1 cellular context compared by ENCODE assay signal in genomic region chr16:88811600-88811849, GRCh38.
TF ChIP-seq lines count a peak whose summit lies in the region.

No MANE protein-coding gene starts in this region.

TF ChIP-seq in IMR-90, 13 proteins besides CTCF, POLR2A, EP300 and RAD21 (continued from another document):
- TF ChIP-seq FOS (IDR thresholded peaks at IDR 0.05; ENCODE audit: low read depth, low read length) (no peak), RFX5 (IDR thresholded peaks at IDR 0.05; ENCODE audit: low read depth, low read length) (no peak), MAFK (IDR thresholded peaks at IDR 0.05; ENCODE audit: low read depth, low read length) (no peak), CHD1 (IDR thresholded peaks at IDR 0.05; ENCODE audit: low read depth, low read length) (no peak), MXI1 (IDR thresholded peaks at IDR 0.05; ENCODE audit: borderline replicate concordance, low read depth, low read length) (no peak), CEBPB (IDR thresholded peaks at IDR 0.05; ENCODE audit: low read depth, low read length) (no peak)
